Comparison of ENCODE assay signal across 8 cellular contexts in the genomic region with DNA sequence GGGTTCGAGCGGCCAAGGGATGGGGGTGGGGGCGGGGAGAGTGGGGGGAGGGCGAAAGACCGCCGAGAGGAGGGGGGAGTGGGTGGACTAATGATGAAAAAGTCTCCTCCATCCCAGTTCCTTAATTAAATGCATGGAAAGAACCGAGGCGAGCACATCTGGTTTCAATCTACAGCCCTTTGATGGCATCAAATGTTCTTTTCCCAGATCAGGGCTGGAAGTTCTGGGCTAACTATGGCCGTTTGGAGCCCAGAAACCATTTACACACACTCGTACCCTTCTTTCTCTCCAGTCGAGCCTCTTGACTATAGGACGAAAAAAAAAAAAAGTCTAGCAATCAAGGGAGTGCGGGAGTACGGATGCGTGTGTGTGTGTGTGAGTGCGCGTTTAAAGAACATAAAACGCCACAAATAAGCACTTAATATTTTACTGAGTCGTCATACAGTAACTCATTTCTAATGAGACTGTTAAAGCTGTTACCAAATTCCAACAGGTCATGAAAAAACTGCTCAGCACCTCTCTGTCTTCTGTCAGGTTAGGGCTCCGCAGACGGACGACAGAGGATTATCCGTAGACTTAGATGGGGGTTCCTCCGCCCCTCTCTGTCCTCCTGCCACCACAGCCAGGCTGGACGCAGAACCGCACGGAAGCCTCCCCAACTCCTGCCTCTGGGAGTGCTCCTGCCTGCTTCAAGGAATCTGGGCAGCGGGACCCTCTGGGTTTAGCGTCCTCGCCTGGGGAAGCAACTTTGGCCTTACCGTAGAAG. TPM values are rescaled to one million over a fixed set of nuclear protein-coding genes. Genes with fewer than 3 reads are reported as not detected.
DNase-seq lines count a peak whose midpoint lies in the region; ATAC-seq and TF ChIP-seq lines count a peak whose summit lies in the region.
"Had no signal": no experiment of that assay in that cellular context is flagged by ENCODE, and none has a peak within 500 bp of the region (broad histone marks: within the 10 kb centered on the region; RNA-seq: fewer than 3 reads in every experiment).

No MANE protein-coding gene starts in this region.

- DNase-seq in HCEC 1CT, result peak; percentile 44
- DNase-seq in breast epithelium (ENCODE audit: low spot score in 2 of 2), result no peak
- peak; percentile 70 for DNase-seq in islet precursor cell
- DNase-seq in thyroid gland, result no peak
- no peak for DNase-seq in NCI-H1436 (lab: John Stamatoyannopoulos, UW)
- DNase-seq: stimulated activated CD4-positive, alpha-beta T cell treated with anti-CD3 and anti-CD28 coated beads, Interleukin-12 subunit alpha, Interleukin-12 subunit beta, amount 100 ng/mL, for 4 hours had no signal

- H3K9me3 ChIP-seq in breast epithelium (no peaks in the 10 kb centered on the region), thyroid gland (no peaks in the 10 kb centered on the region)

- no peak for ATAC-seq in HG03039 (IDR thresholded peaks at IDR 0.05; ENCODE audit: unreplicated experiment)
- ATAC-seq in HG03342 (IDR thresholded peaks at IDR 0.05; ENCODE audit: unreplicated experiment), result no peak

- TF ChIP-seq CTCF in breast epithelium (IDR thresholded peaks at IDR 0.05) (no peak), thyroid gland (IDR thresholded peaks at IDR 0.05) (no peak)

- H3K4me1 ChIP-seq in breast epithelium, result no peaks in the 10 kb centered on the region
- H3K4me1 ChIP-seq in thyroid gland, result peaks cover 9 to 30% of the 10 kb centered on the region in 2 donors

- no peaks in the 10 kb centered on the region for H3K36me3 ChIP-seq in breast epithelium
- no peaks in the 10 kb centered on the region for H3K36me3 ChIP-seq in thyroid gland

- TF ChIP-seq POLR2A in breast epithelium (IDR thresholded peaks at IDR 0.05), result no peak
- no peak for TF ChIP-seq POLR2A in thyroid gland (IDR thresholded peaks at IDR 0.05)

- intact Hi-C loops in breast epithelium (cut with DNase I; ENCODE audit: low total_unique reads) (no loop called here), thyroid gland (cut with DNase I) (no loop called here)

- peak overlapping the region; percentile 68 to 96 (median 82) for H3K4me3 ChIP-seq in breast epithelium
- peak overlapping the region in 1 of 3 donors; percentile 36 for H3K4me3 ChIP-seq in thyroid gland (replicated peaks in 1 of 3)

- WGBS in thyroid gland, 2 donors, result 6% methylated on average over 31 of the region's 31 CpGs

- H3K27ac ChIP-seq in breast epithelium (peak overlapping the region; percentile 79 to 93), thyroid gland (peak overlapping the region; percentile 25 to 95 (median 81))

- peaks cover 0 to 18% of the 10 kb centered on the region in 2 donors for H3K27me3 ChIP-seq in breast epithelium
- peaks cover 9% of the 10 kb centered on the region for H3K27me3 ChIP-seq in thyroid gland

RNA-seq across cellular contexts. Expression of a gene that starts 2.1 kb away (rescaled TPM):
- 10 to 100 TPM; 48.9 to 75.7 (median 73.1) TPM for total RNA-seq in breast epithelium
- 10 to 100 TPM; 56.4 to 87.3 (median 59.8) TPM for total RNA-seq in thyroid gland

Comparison
In these comparisons a context has a peak if more than half of its experiments do, and no peak if none do; other contexts are left out.
1. DNase-seq: peak in HCEC 1CT (single experiment) and islet precursor cell (single experiment); none in breast epithelium (0 of 2), thyroid gland (0 of 2) and NCI-H1436 (single experiment).